15 cellular contexts compared by ENCODE assay signal in genomic region chr14:94388027-94388895, GRCh38. TPM values are rescaled to one million over a fixed set of nuclear protein-coding genes. Genes with fewer than 3 reads are reported as not detected.
DNase-seq lines count a peak whose midpoint lies in the region; ATAC-seq, FAIRE-seq and TF ChIP-seq lines count a peak whose summit lies in the region.
"Had no signal": no experiment of that assay in that cellular context is flagged by ENCODE, and none has a peak within 500 bp of the region (broad histone marks: within the 10 kb centered on the region; RNA-seq: fewer than 3 reads in every experiment).

SERPINA1 (minus strand) TSS chr14:94388602; CDS start chr14:94383237, 5,365 bp downstream.

- peak within 1 kb of the TSS; percentile 12; the same call in 1 of the 2 replicates for H3K27ac ChIP-seq in HCT116 (ENCODE audit: low read depth, low read length)
- peak within 1 kb of the TSS; percentile 77 for H3K27ac ChIP-seq in hepatocyte
- peak within 1 kb of the TSS; percentile 61 to 84 for H3K27ac ChIP-seq in small intestine (ENCODE audit: low read depth in 1 of 2, low read length in 1 of 2)
- H3K27ac ChIP-seq: KMS-11, SJCRH30 had no signal

- H3K36me3 ChIP-seq in HCT116 (ENCODE audit: control insufficient read depth in 1 of 2, insufficient read depth in 2 of 2, low read length in 2 of 2) (no peaks in the 10 kb centered on the region), hepatocyte (replicated peaks; ENCODE audit: insufficient read depth, low read depth) (no peaks in the 10 kb centered on the region), small intestine (ENCODE audit: control insufficient read depth in 2 of 2, insufficient read depth in 2 of 2, low read length in 2 of 2) (no peaks in the 10 kb centered on the region)
- H3K36me3 ChIP-seq: SJCRH30 had no signal

- no peak for FAIRE-seq in small intestine (lab: Jason Lieb, UNC)

- no TSS peak for BruUV-seq in HCT116 (replicated peaks; lab: Mats Ljungman, UMichigan)

- 52% methylated on average over 21 of the region's 21 CpGs for WGBS in hepatocyte (ENCODE audit: low lambda C conversion rate, missing lambda C conversion rate)
- 31 to 63% (median 41%) methylated on average over 21 of the region's 21 CpGs for WGBS in small intestine, 3 donors

- H4K20me1 ChIP-seq in HCT116 (ENCODE audit: insufficient read depth) (no peaks in the 10 kb centered on the region), hepatocyte (ENCODE audit: insufficient read depth, poor library complexity, severe bottlenecking) (no peaks in the 10 kb centered on the region)

- RAD21 ChIA-PET in HCT116 (lab: Charles Lee; ENCODE audit: low non-redundant PET in 1 of 2, low total read pairs in 2 of 2, uncharacterized antibody in 2 of 2, unreplicated experiment in 2 of 2): no interaction called here

- no peak within 1 kb of the TSS for H2AFZ ChIP-seq in HCT116 (ENCODE audit: low read depth, low read length, poor library complexity, severe bottlenecking)
- no peak within 1 kb of the TSS for H2AFZ ChIP-seq in hepatocyte

- intact Hi-C loops in HCT116 (cut with micrococcal nuclease): no loop called here

- TF ChIP-seq CTCF in HCT116 (IDR thresholded peaks at IDR 0.05 in 2 of 3, conservative IDR thresholded peaks at IDR 0.05 in 1 of 3; ENCODE audit: borderline replicate concordance in 1 of 3, insufficient read depth in 1 of 3, low read depth in 2 of 3, low read length in 2 of 3): no peak
- no peak for TF ChIP-seq CTCF in hepatocyte (IDR thresholded peaks at IDR 0.05; ENCODE audit: poor library complexity)

- H3K9me2 ChIP-seq in HCT116 (ENCODE audit: insufficient read depth) (no peaks in the 10 kb centered on the region), hepatocyte (replicated peaks; ENCODE audit: insufficient read depth) (no peaks in the 10 kb centered on the region)

- DNase-seq in HCT116 (ENCODE audit: low read depth, low spot score): no peak
- peak; percentile 85 for DNase-seq in hepatocyte (ENCODE audit: low spot score)
- peak; percentile 76 for DNase-seq in small intestine
- DNase-seq in inferior parietal cortex (ENCODE audit: extremely low spot score): no peak
- DNase-seq: COR-L47; effector CD8-positive, alpha-beta T cell; SJCRH30; stimulated activated CD4-positive, alpha-beta T cell treated with anti-CD3 and anti-CD28 coated beads, Interleukin-2, amount 100 ng/mL, for 48 hours had no signal

- TF ChIP-seq POLR2A in HCT116 (IDR thresholded peaks at IDR 0.05; ENCODE audit: borderline replicate concordance, extremely low read depth, insufficient read depth, insufficient read length) (no peak), GM18505 (IDR thresholded peaks at IDR 0.05; ENCODE audit: borderline replicate concordance, extremely low read depth, insufficient read depth, insufficient read length) (no peak)

- peak within 1 kb of the TSS; percentile 46 for H3K4me2 ChIP-seq in HCT116 (ENCODE audit: low read length)
- peak within 1 kb of the TSS; percentile 72 for H3K4me2 ChIP-seq in hepatocyte
- H3K4me2 ChIP-seq: KMS-11 had no signal

- H3K79me2 ChIP-seq in HCT116 (ENCODE audit: insufficient read depth, low read length) (no peaks in the 10 kb centered on the region), hepatocyte (peaks cover 28% of the 10 kb centered on the region)

- ATAC-seq in HCT116: peak; percentile 69
- peak; percentile 46 for ATAC-seq in SK-N-SH treated with all-trans-retinoic acid at 6 μM for 48 hours
- ATAC-seq in GM18505 (IDR thresholded peaks at IDR 0.05; ENCODE audit: unreplicated experiment): no peak
- no peak for ATAC-seq in HG02571 (IDR thresholded peaks at IDR 0.05; ENCODE audit: unreplicated experiment)
- ATAC-seq in GM18858 (IDR thresholded peaks at IDR 0.05; ENCODE audit: unreplicated experiment): no peak
- ATAC-seq: activated CD4-positive, CD25-positive, alpha-beta regulatory T cell treated with anti-CD3 and anti-CD28 coated beads, Interleukin-2, amount 50 U/mL, for 24 hours had no signal

- no peak within 1 kb of the TSS for H3K4me3 ChIP-seq in HCT116 (replicated peaks in 1 of 2; ENCODE audit: low read depth in 1 of 2, low read length in 2 of 2)
- H3K4me3 ChIP-seq in hepatocyte: peak within 1 kb of the TSS; percentile 31
- peak within 1 kb of the TSS in 1 of 2 donors; percentile 43 for H3K4me3 ChIP-seq in small intestine (ENCODE audit: low read depth in 1 of 2, low read length in 2 of 2)
- H3K4me3 ChIP-seq: SJCRH30 had no signal

- no peak within 1 kb of the TSS for H3K9ac ChIP-seq in HCT116 (ENCODE audit: low read length)
- H3K9ac ChIP-seq: KMS-11 had no signal

- TF ChIP-seq RAD21 in HCT116 (IDR thresholded peaks at IDR 0.05; ENCODE audit: low read depth): no peak

- CTCF ChIA-PET in HCT116 (lab: Charles Lee): no interaction called here

- H3K27me3 ChIP-seq in HCT116 (ENCODE audit: insufficient read depth, low read length) (no peaks in the 10 kb centered on the region), hepatocyte (no peaks in the 10 kb centered on the region), small intestine (ENCODE audit: control insufficient read depth in 2 of 2, insufficient read depth in 2 of 2, low read length in 2 of 2) (no peaks in the 10 kb centered on the region)

- POLR2A ChIA-PET in HCT116 (lab: Charles Lee): no interaction called here

- H3K4me1 ChIP-seq in HCT116 (ENCODE audit: control insufficient read depth in 1 of 2, insufficient read depth in 2 of 2, low read length in 2 of 2) (peaks cover 10 to 27% of the 10 kb centered on the region in 2 experiments), hepatocyte (ENCODE audit: insufficient read depth) (peaks cover 14% of the 10 kb centered on the region), small intestine (ENCODE audit: control insufficient read depth in 2 of 2, insufficient read depth in 1 of 2, low read depth in 1 of 2, low read length in 1 of 2) (peaks cover 0 to 5% of the 10 kb centered on the region in 2 donors)
- H3K4me1 ChIP-seq: SJCRH30 had no signal

- H3K9me3 ChIP-seq in HCT116 (ENCODE audit: control insufficient read depth in 1 of 2, insufficient read depth in 1 of 2, low read depth in 1 of 2, low read length in 2 of 2) (no peaks in the 10 kb centered on the region), hepatocyte (ENCODE audit: low read depth) (no peaks in the 10 kb centered on the region), small intestine (ENCODE audit: control insufficient read depth, low read depth) (no peaks in the 10 kb centered on the region)
- H3K9me3 ChIP-seq: SJCRH30 had no signal

TF ChIP-seq in HCT116, 20 proteins besides CTCF, POLR2A, EP300 and RAD21:
- no peak for TF ChIP-seq MAX (IDR thresholded peaks at IDR 0.05)
- TF ChIP-seq JUND (IDR thresholded peaks at IDR 0.05): 0 out of 2 replicates have a peak, but pooled peaks have one; percentile 19
- peak; percentile 39 for TF ChIP-seq SP1 (IDR thresholded peaks at IDR 0.05; ENCODE audit: low read depth)
- peak; percentile 72; the same call in 1 of the 2 replicates for TF ChIP-seq EGR1 (IDR thresholded peaks at IDR 0.05; ENCODE audit: low read depth)

TF ChIP-seq in SK-N-SH treated with all-trans-retinoic acid at 6 μM for 48 hours, 23 proteins besides CTCF, POLR2A, EP300 and RAD21 (continues in another document):
- TF ChIP-seq OSR1 (CRISPR knock-in tag; IDR thresholded peaks at IDR 0.05) (no peak), CREB5 (CRISPR knock-in tag; IDR thresholded peaks at IDR 0.05; ENCODE audit: low read depth) (no peak), CSDC2 (CRISPR knock-in tag; IDR thresholded peaks at IDR 0.05) (no peak), ZFP3 (CRISPR knock-in tag; IDR thresholded peaks at IDR 0.05) (no peak), ESRRG (CRISPR knock-in tag; IDR thresholded peaks at IDR 0.05) (no peak), ISL1 (CRISPR knock-in tag; IDR thresholded peaks at IDR 0.05) (no peak), TCF4 (CRISPR knock-in tag; IDR thresholded peaks at IDR 0.05; ENCODE audit: borderline replicate concordance) (no peak), SNAI2 (CRISPR knock-in tag; IDR thresholded peaks at IDR 0.05) (no peak), ZNF70 (CRISPR knock-in tag; IDR thresholded peaks at IDR 0.05) (no peak)
- TF ChIP-seq, protein P1, sequence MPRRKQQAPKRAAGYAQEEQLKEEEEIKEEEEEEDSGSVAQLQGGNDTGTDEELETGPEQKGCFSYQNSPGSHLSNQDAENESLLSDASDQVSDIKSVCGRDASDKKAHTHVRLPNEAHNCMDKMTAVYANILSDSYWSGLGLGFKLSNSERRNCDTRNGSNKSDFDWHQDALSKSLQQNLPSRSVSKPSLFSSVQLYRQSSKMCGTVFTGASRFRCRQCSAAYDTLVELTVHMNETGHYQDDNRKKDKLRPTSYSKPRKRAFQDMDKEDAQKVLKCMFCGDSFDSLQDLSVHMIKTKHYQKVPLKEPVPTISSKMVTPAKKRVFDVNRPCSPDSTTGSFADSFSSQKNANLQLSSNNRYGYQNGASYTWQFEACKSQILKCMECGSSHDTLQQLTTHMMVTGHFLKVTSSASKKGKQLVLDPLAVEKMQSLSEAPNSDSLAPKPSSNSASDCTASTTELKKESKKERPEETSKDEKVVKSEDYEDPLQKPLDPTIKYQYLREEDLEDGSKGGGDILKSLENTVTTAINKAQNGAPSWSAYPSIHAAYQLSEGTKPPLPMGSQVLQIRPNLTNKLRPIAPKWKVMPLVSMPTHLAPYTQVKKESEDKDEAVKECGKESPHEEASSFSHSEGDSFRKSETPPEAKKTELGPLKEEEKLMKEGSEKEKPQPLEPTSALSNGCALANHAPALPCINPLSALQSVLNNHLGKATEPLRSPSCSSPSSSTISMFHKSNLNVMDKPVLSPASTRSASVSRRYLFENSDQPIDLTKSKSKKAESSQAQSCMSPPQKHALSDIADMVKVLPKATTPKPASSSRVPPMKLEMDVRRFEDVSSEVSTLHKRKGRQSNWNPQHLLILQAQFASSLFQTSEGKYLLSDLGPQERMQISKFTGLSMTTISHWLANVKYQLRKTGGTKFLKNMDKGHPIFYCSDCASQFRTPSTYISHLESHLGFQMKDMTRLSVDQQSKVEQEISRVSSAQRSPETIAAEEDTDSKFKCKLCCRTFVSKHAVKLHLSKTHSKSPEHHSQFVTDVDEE (CRISPR knock-in tag; IDR thresholded peaks at IDR 0.05): no peak

RNA-seq across cellular contexts. Expression of gene SERPINA1, which starts in this region (rescaled TPM):
- total RNA-seq in HCT116 (2021; ENCODE audit: unreplicated experiment) (9.1 TPM), hepatocyte (5,074 and 5,718 TPM in 2 replicates)
- 4.9 and 6.6 TPM in 2 replicates for polyA plus RNA-seq in HCT116 (2012)
- polyA plus RNA-seq in hepatocyte (3,463 and 3,480 TPM in 2 replicates), small intestine (100 to 1,000 TPM; 204 to 389 (median 272) TPM)
- total RNA-seq: neural crest cell, SJCRH30 had no signal

Comparison
In these comparisons a context has a peak if more than half of its experiments do, and no peak if none do; other contexts are left out.
1. RNA of gene SERPINA1 (total RNA-seq): 5,074 to 5,718 TPM in hepatocyte; 9.1 TPM in HCT116 (single experiment); every median in the first group is over 100 times any median in the second.
2. ATAC-seq: peak in HCT116 (single experiment) and SK-N-SH treated with all-trans-retinoic acid at 6 μM for 48 hours (single experiment); none in GM18505 (single experiment), HG02571 (single experiment) and GM18858 (single experiment).
3. DNase-seq: peak in hepatocyte (single experiment) and small intestine (single experiment); none in HCT116 (single experiment) and inferior parietal cortex (single experiment).
4. H3K27ac ChIP-seq: peak in every context shown above with its lines; median percentile 77 in hepatocyte; 72 in small intestine; 12 in HCT116.